In the genomic region with DNA sequence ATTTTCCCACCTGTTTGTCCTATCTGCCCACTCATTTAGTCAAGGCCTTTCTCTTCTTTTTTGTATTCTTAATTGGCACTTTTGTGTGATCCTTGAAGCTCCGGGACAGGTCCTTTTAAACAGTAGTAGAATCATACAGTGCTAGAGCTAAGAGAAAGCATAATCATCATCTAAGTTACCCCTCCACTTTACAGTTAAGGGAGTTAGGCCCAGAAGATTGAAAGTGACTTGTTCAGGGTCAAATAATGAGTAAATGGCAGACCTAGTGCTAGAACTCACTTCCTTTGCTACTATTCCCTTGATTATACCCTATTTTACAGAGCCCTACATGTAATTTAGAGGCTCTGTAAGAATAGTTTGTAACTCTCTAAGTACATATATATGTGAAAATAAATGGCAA, we compare ENCODE assay signal across 10 cellular contexts. TPM values are rescaled to one million over a fixed set of nuclear protein-coding genes. Genes with fewer than 3 reads are reported as not detected.
DNase-seq lines count a peak whose midpoint lies in the region; ATAC-seq and TF ChIP-seq lines count a peak whose summit lies in the region.
"Had no signal": no experiment of that assay in that cellular context is flagged by ENCODE, and none has a peak within 500 bp of the region (broad histone marks: within the 10 kb centered on the region; RNA-seq: fewer than 3 reads in every experiment).

No MANE protein-coding gene starts in this region.

- CTCF ChIA-PET in GM10248 (lab: Yijun Ruan, JAX): interaction anchor here (1.6 to 2.7 kb wide), 4 partner anchors 18 to 45 kb away, joined by 4 to 14 read pairs (median 5); no protein-coding TSS in a partner anchor
- CTCF ChIA-PET in activated CD4-positive, alpha-beta T cell treated with anti-CD3 and anti-CD28 coated beads, Interleukin-2, amount 10 ng/mL, durations not matched to agents 7 days and 5 days (lab: Charles Lee): interaction anchor here (0.7 to 2.2 kb wide), 6 partner anchors 11 to 1493 kb away, joined by 3 to 8 read pairs (median 4); no protein-coding TSS in a partner anchor

- H3K27ac ChIP-seq in 22Rv1 (peak overlapping the region; percentile 93), HUES6 (ENCODE audit: low read depth, low read length) (no peak overlapping the region), muscle layer of colon (ENCODE audit: low read depth, low read length) (peak overlapping the region; percentile 92)

- no peak for TF ChIP-seq CTCF in 22Rv1 (IDR thresholded peaks at IDR 0.05)
- no peak for TF ChIP-seq CTCF in cardiac fibroblast (IDR thresholded peaks at IDR 0.05; ENCODE audit: low read depth, low read length)
- TF ChIP-seq CTCF in GM10248 (IDR thresholded peaks at IDR 0.05; ENCODE audit: control extremely low read depth, extremely low read depth, low read depth, missing control alignments): no peak
- no peak for TF ChIP-seq CTCF in omental fat pad (IDR thresholded peaks at IDR 0.05)

- H3K4me3 ChIP-seq in HUES6 (ENCODE audit: low read depth, low read length): peak overlapping the region; percentile 91; the same call in 1 of the 2 replicates
- peak overlapping the region; percentile 78 to 84 for H3K4me3 ChIP-seq in cardiac fibroblast (replicated peaks in 1 of 2; ENCODE audit: low read depth in 2 of 2, low read length in 2 of 2)
- peak overlapping the region in 1 of 2 donors; percentile 86 for H3K4me3 ChIP-seq in muscle layer of colon (ENCODE audit: low read depth in 1 of 2, low read length in 2 of 2)

- no peak for ATAC-seq in omental fat pad (ENCODE audit: low FRiP score)
- ATAC-seq in GM18505 (IDR thresholded peaks at IDR 0.05; ENCODE audit: unreplicated experiment): no peak

- H3K27me3 Mint-ChIP-seq in activated CD4-positive, alpha-beta T cell treated with anti-CD3 and anti-CD28 coated beads, Interleukin-2, amount 10 ng/mL, durations not matched to agents 7 days and 5 days: no peaks in the 10 kb centered on the region

- no peaks in the 10 kb centered on the region for H3K9me3 ChIP-seq in HUES6 (ENCODE audit: control insufficient read depth, insufficient read depth, low read depth, low read length)
- H3K9me3 ChIP-seq in muscle layer of colon (ENCODE audit: low read length): no peaks in the 10 kb centered on the region

- no peaks in the 10 kb centered on the region for H3K9me3 Mint-ChIP-seq in activated CD4-positive, alpha-beta T cell treated with anti-CD3 and anti-CD28 coated beads, Interleukin-2, amount 10 ng/mL, durations not matched to agents 7 days and 5 days

- TF ChIP-seq POLR2A in GM18505 (IDR thresholded peaks at IDR 0.05; ENCODE audit: borderline replicate concordance, extremely low read depth, insufficient read depth, insufficient read length): no peak

- no peaks in the 10 kb centered on the region for H3K27me3 ChIP-seq in HUES6 (ENCODE audit: control insufficient read depth, insufficient read depth, low read length)
- H3K27me3 ChIP-seq in muscle layer of colon (ENCODE audit: control insufficient read depth in 1 of 2, insufficient read depth in 2 of 2, low read length in 2 of 2): no peaks in the 10 kb centered on the region

- DNase-seq in cardiac fibroblast (ENCODE audit: low read depth in 2 of 2) (no peak), GM10248 (ENCODE audit: extremely low spot score) (no peak), omental fat pad (ENCODE audit: low spot score) (no peak)
- no peak for DNase-seq in activated CD4-positive, alpha-beta T cell treated with anti-CD3 and anti-CD28 coated beads, Interleukin-2, amount 10 ng/mL, durations not matched to agents 7 days and 5 days
- DNase-seq: activated CD8-positive, alpha-beta memory T cell treated with anti-CD3 and anti-CD28 coated beads for 24 hours; effector CD8-positive, alpha-beta T cell had no signal

- H3K4me1 ChIP-seq in HUES6 (ENCODE audit: control insufficient read depth, insufficient read depth, low read length): peaks cover 23% of the 10 kb centered on the region
- peaks cover 40% of the 10 kb centered on the region for H3K4me1 ChIP-seq in muscle layer of colon (ENCODE audit: insufficient read depth, low read length)

- H3K9ac ChIP-seq in HUES6 (ENCODE audit: low read length): no peak overlapping the region
- peak overlapping the region; percentile 92 for H3K9ac ChIP-seq in muscle layer of colon (ENCODE audit: low read length)

- H3K36me3 ChIP-seq in HUES6 (ENCODE audit: control insufficient read depth, insufficient read depth, low read length): no peaks in the 10 kb centered on the region
- no peaks in the 10 kb centered on the region for H3K36me3 ChIP-seq in muscle layer of colon (ENCODE audit: insufficient read depth, low read length)

- no peak overlapping the region for H3K27ac Mint-ChIP-seq in activated CD4-positive, alpha-beta T cell treated with anti-CD3 and anti-CD28 coated beads, Interleukin-2, amount 10 ng/mL, durations not matched to agents 7 days and 5 days

- peaks cover 37% of the 10 kb centered on the region for H3K4me1 Mint-ChIP-seq in activated CD4-positive, alpha-beta T cell treated with anti-CD3 and anti-CD28 coated beads, Interleukin-2, amount 10 ng/mL, durations not matched to agents 7 days and 5 days

- POLR2A ChIA-PET in GM10248 (lab: Yijun Ruan, JAX): no interaction called here
- POLR2A ChIA-PET in activated CD4-positive, alpha-beta T cell treated with anti-CD3 and anti-CD28 coated beads, Interleukin-2, amount 10 ng/mL, durations not matched to agents 7 days and 5 days (lab: Charles Lee): interaction anchor here (0.6 to 0.8 kb wide), 2 partner anchors 276 to 1619 kb away, joined by 3 to 4 read pairs; a partner anchor contains a TSS

- no peaks in the 10 kb centered on the region for H3K36me3 Mint-ChIP-seq in activated CD4-positive, alpha-beta T cell treated with anti-CD3 and anti-CD28 coated beads, Interleukin-2, amount 10 ng/mL, durations not matched to agents 7 days and 5 days (ENCODE audit: low read depth)

- H3K4me3 Mint-ChIP-seq in activated CD4-positive, alpha-beta T cell treated with anti-CD3 and anti-CD28 coated beads, Interleukin-2, amount 10 ng/mL, durations not matched to agents 7 days and 5 days: no peak overlapping the region

RNA-seq across cellular contexts. Expression of a gene that starts 2.5 kb away (rescaled TPM):
- 10 to 100 TPM; 61.0 to 83.3 (median 72.8) TPM for total RNA-seq in omental fat pad
- total RNA-seq in activated CD4-positive, alpha-beta T cell treated with anti-CD3 and anti-CD28 coated beads, Interleukin-2, amount 10 ng/mL, durations not matched to agents 7 days and 5 days: 10 to 100 TPM; 38.2 to 42.5 TPM
